9 cellular contexts compared by ENCODE assay signal in genomic region chr16:58243528-58244004, GRCh38.
DNase-seq lines count a peak whose midpoint lies in the region; ATAC-seq lines count a peak whose summit lies in the region.
"Had no signal": no experiment of that assay in that cellular context is flagged by ENCODE, and none has a peak within 500 bp of the region (broad histone marks: within the 10 kb centered on the region; RNA-seq: fewer than 3 reads in every experiment).

No MANE protein-coding gene starts in this region.

- DNase-seq in epithelial cell of prostate (ENCODE audit: low read depth, low spot score) (peak; percentile 71), UCSD-AML1 (lab: John Stamatoyannopoulos, UW; ENCODE audit: unreplicated experiment) (no peak), T-helper 9 cell (no peak)
- no peak for DNase-seq in activated effector memory CD4-positive, alpha-beta T cell treated with Interleukin-2 at 50 U/mL for 16 hours
- DNase-seq in activated CD4-positive, CD25-positive, alpha-beta regulatory T cell treated with anti-CD3 and anti-CD28 coated beads, Interleukin-2, amount 50 U/mL, for 72 hours: no peak
- DNase-seq: colonic mucosa had no signal

- ATAC-seq in GM18502 (IDR thresholded peaks at IDR 0.05; ENCODE audit: poor library complexity, unreplicated experiment): peak; percentile 95
- peak; percentile 95 for ATAC-seq in GM21381 (IDR thresholded peaks at IDR 0.05; ENCODE audit: unreplicated experiment)
- peak; percentile 98 for ATAC-seq in HG03342 (IDR thresholded peaks at IDR 0.05; ENCODE audit: unreplicated experiment)

- H3K27ac ChIP-seq in epithelial cell of prostate: peak overlapping the region; percentile 8
- H3K27ac ChIP-seq: colonic mucosa had no signal
